Comparison of ENCODE assay signal across 8 cellular contexts in the genomic region with DNA sequence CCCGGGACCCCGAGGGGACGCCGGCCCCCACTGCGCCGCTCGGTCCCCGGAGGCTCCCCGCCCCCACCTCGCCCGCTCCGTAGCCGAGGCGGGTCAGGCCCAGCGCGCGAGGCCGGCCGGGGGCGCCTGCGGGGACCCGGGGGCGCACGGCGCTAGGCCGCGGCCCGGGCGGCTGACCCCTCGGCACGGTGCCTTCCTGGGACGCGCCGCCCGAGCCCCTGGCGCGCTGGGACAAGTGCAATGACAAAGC. TPM values are rescaled to one million over a fixed set of nuclear protein-coding genes. Genes with fewer than 3 reads are reported as not detected.
DNase-seq lines count a peak whose midpoint lies in the region; ATAC-seq, FAIRE-seq and TF ChIP-seq lines count a peak whose summit lies in the region.

No MANE protein-coding gene starts in this region.

- no peaks in the 10 kb centered on the region for H3K9me3 ChIP-seq in psoas muscle

- intact Hi-C loops in psoas muscle (cut with DNase I) = loop anchor here (5.0 to 10.0 kb wide), 7 partner anchors 76 to 352 kb away; partner anchors contain the start of genes ACSL1 (in 1 of the 2), CASP3 (in 1 of the 2) and PRIMPOL (in 1 of the 2)

- peak overlapping the region; percentile 97 for H3K27ac ChIP-seq in psoas muscle

- peaks cover 62% of the 10 kb centered on the region for H3K4me1 ChIP-seq in psoas muscle

- DNase-seq in Jurkat, Clone E6-1 (ENCODE audit: low read depth, low spot score) = no peak
- DNase-seq in epithelial cell of proximal tubule (ENCODE audit: low read depth) = no peak
- DNase-seq in psoas muscle = no peak
- DNase-seq in activated gamma-delta T cell treated with Interleukin-2 at 50 U/mL for 16 hours = no peak
- DNase-seq in stimulated activated CD4-positive, alpha-beta T cell treated with anti-CD3 and anti-CD28 coated beads, Interleukin-12 subunit alpha, Interleukin-12 subunit beta, amount 100 ng/mL, for 4 hours = no peak
- no peak for DNase-seq in GM12892 (ENCODE audit: insufficient read length)
- DNase-seq in NCI-H510A (lab: John Stamatoyannopoulos, UW) = no peak

- no peak for TF ChIP-seq POLR2A in GM12892 (IDR thresholded peaks at IDR 0.05; ENCODE audit: low read depth, low read length)

- 0 to 1% methylated on average over 14 to 37 of the region's 37 CpGs; no CpG with 5 or more reads in 1 of the 3 donors for WGBS in psoas muscle, 3 donors

- peak overlapping the region; percentile 76 for H3K4me3 ChIP-seq in Jurkat, Clone E6-1 (ENCODE audit: low read length)
- H3K4me3 ChIP-seq in epithelial cell of proximal tubule (ENCODE audit: low read depth, low read length) (peak overlapping the region; percentile 64), psoas muscle (peak overlapping the region; percentile 84)

- ATAC-seq in GM18517 (IDR thresholded peaks at IDR 0.05; ENCODE audit: unreplicated experiment) = peak; percentile 2
- ATAC-seq in psoas muscle = no peak

- no peak for FAIRE-seq in GM12892 (lab: Jason Lieb, UNC)

- no peaks in the 10 kb centered on the region for H3K36me3 ChIP-seq in psoas muscle (ENCODE audit: insufficient read depth in 1 of 2, low read depth in 1 of 2)

- TF ChIP-seq CTCF in epithelial cell of proximal tubule (conservative IDR thresholded peaks at IDR 0.05; ENCODE audit: low read depth, low read length) (no peak), psoas muscle (IDR thresholded peaks at IDR 0.05) (no peak)

- no peaks in the 10 kb centered on the region for H3K27me3 ChIP-seq in psoas muscle (ENCODE audit: insufficient read depth in 3 of 3, low read length in 2 of 3)

RNA-seq across cellular contexts. Expression of gene IRF2, which starts 1.2 kb away (rescaled TPM):
- polyA plus RNA-seq in Jurkat, Clone E6-1 (2012; ENCODE audit: insufficient read depth, insufficient read length) = 40.7 TPM
- total RNA-seq in epithelial cell of proximal tubule = 19.5 and 22.5 TPM in 2 replicates
- 10 to 100 TPM; 14.6 to 23.4 (median 16.3) TPM for total RNA-seq in psoas muscle
- polyA plus RNA-seq in psoas muscle = 10 to 100 TPM in 2 of 3 donors, 1 to 10 TPM in 1; 6.7 to 28.9 (median 21.1) TPM
- polyA plus RNA-seq in GM12892 (2012; ENCODE audit: missing spikeins) = 68.6 TPM
